28 cellular contexts compared by ENCODE assay signal in genomic region chr17:78643326-78643725, GRCh38.
"Had no signal": no experiment of that assay in that cellular context is flagged by ENCODE, and none has a peak within 500 bp of the region (broad histone marks: within the 10 kb centered on the region; RNA-seq: fewer than 3 reads in every experiment).

No MANE protein-coding gene starts in this region.

- H3K27ac Mint-ChIP-seq: immature natural killer cell, natural killer cell had no signal

- H3K36me3 ChIP-seq: esophagus squamous epithelium, heart right ventricle, left ventricle myocardium inferior, lower lobe of right lung, neutrophil, prostate gland, stomach, thyroid gland had no signal

- H3K9me3 ChIP-seq: esophagus squamous epithelium, lower lobe of right lung, prostate gland, thyroid gland had no signal

- ATAC-seq: heart right ventricle, left colon, lower lobe of right lung, natural killer cell, right cardiac atrium had no signal

- H3K4me3 ChIP-seq: esophagus squamous epithelium, heart right ventricle, left ventricle myocardium inferior, lower lobe of right lung, prostate gland, stomach, thyroid gland had no signal

- H3K27ac ChIP-seq: esophagus squamous epithelium, heart right ventricle, left ventricle myocardium inferior, lower lobe of right lung, neutrophil, parathyroid adenoma, prostate gland, stomach, thyroid gland had no signal

- H3K4me3 Mint-ChIP-seq: immature natural killer cell, natural killer cell had no signal

- H3K9me3 Mint-ChIP-seq: natural killer cell had no signal

- DNase-seq: cerebellar nuclear complex; effector CD8-positive, alpha-beta T cell; erythroblast; esophagus squamous epithelium; foreskin melanocyte; glutamatergic neuron; heart right ventricle; hypothalamus; immature natural killer cell; islet precursor cell; kidney glomerular epithelial cell; left colon; left ventricle myocardium inferior; lower lobe of right lung; natural killer cell; small intestine; stimulated activated CD4-positive, alpha-beta T cell treated with anti-CD3 and anti-CD28 coated beads, Interleukin-12 subunit alpha, Interleukin-12 subunit beta, amount 100 ng/mL, for 4 hours; stimulated activated CD4-positive, alpha-beta T cell treated with anti-CD3 and anti-CD28 coated beads, Interleukin-1b, Interleukin-23, amount 100 ng/mL, for 48 hours; stimulated activated CD4-positive, alpha-beta T cell treated with anti-CD3 and anti-CD28 coated beads, Interleukin-4, amount 100 ng/mL, for 1 hour; stimulated activated CD8-positive, alpha-beta memory T cell treated with anti-CD3 and anti-CD28 coated beads, Interleukin-4, amount 100 ng/mL, for 48 hours; stimulated activated naive CD4-positive, alpha-beta T cell treated with Interleukin-2 at 50 U/mL for 16 hours; stomach; thyroid gland; trophoblast cell had no signal

- H3K4me1 ChIP-seq: parathyroid adenoma, prostate gland, stomach, thyroid gland had no signal

- H3K27me3 ChIP-seq: thyroid gland had no signal

- H3K36me3 Mint-ChIP-seq: natural killer cell had no signal
